In genomic region chr5:178465861-178466288, GRCh38 we compare ENCODE assay signal across 22 cellular contexts.
"Had no signal": no experiment of that assay in that cellular context is flagged by ENCODE, and none has a peak within 500 bp of the region (broad histone marks: within the 10 kb centered on the region; RNA-seq: fewer than 3 reads in every experiment).

No MANE protein-coding gene starts in this region.

- H3K27ac Mint-ChIP-seq: activated CD4-positive, alpha-beta T cell treated with anti-CD3 and anti-CD28 coated beads for 36 hours; activated naive CD8-positive, alpha-beta T cell; naive B cell; stimulated activated naive B cell treated with anti-CD40 and anti-IgM and Interleukin-4, amounts not matched to agents 10 μg/mL and 1 μg/mL and 100 μg/mL, for 72 hours had no signal

- H3K36me3 ChIP-seq: adrenal gland, breast epithelium, lower lobe of right lung, prostate gland had no signal

- DNase-seq: activated CD4-positive, alpha-beta T cell treated with anti-CD3 and anti-CD28 coated beads for 36 hours; activated CD4-positive, alpha-beta T cell treated with anti-CD3 and anti-CD28 coated beads, Interleukin-2, amount 50 U/mL, for 4 hours; activated gamma-delta T cell treated with Interleukin-2 at 50 U/mL for 16 hours; activated T-cell treated with anti-CD3 and anti-CD28 coated beads for 4 hours; adrenal gland; cortex of kidney; effector CD4-positive, alpha-beta T cell; erythroblast; foreskin fibroblast; lower lobe of right lung; mesendoderm; naive B cell; stimulated activated CD4-positive, alpha-beta T cell treated with anti-CD3 and anti-CD28 coated beads, Interleukin-2, amount 100 ng/mL, for 48 hours; stimulated activated CD8-positive, alpha-beta memory T cell treated with anti-CD3 and anti-CD28 coated beads, Interleukin-4, amount 100 ng/mL, for 48 hours; stimulated activated naive B cell treated with anti-CD40 and anti-IgM and Interleukin-4, amounts not matched to agents 10 μg/mL and 1 μg/mL and 100 μg/mL, for 72 hours; T-helper 1 cell; testis had no signal

- ATAC-seq: activated CD4-positive, alpha-beta T cell treated with anti-CD3 and anti-CD28 coated beads for 36 hours; lower lobe of right lung; stimulated activated naive B cell treated with anti-CD40 and anti-IgM and Interleukin-4, amounts not matched to agents 10 μg/mL and 1 μg/mL and 100 μg/mL, for 72 hours had no signal

- H3K4me3 Mint-ChIP-seq: activated CD4-positive, alpha-beta T cell treated with anti-CD3 and anti-CD28 coated beads for 36 hours; activated naive CD8-positive, alpha-beta T cell; neural crest cell; stimulated activated naive B cell treated with anti-CD40 and anti-IgM and Interleukin-4, amounts not matched to agents 10 μg/mL and 1 μg/mL and 100 μg/mL, for 72 hours had no signal

- H3K4me1 ChIP-seq: testis had no signal

- H3K27me3 Mint-ChIP-seq: activated naive CD8-positive, alpha-beta T cell had no signal

- H3K27me3 ChIP-seq: adrenal gland, breast epithelium, testis had no signal

- H3K9me3 ChIP-seq: adrenal gland, breast epithelium, lower lobe of right lung, prostate gland, testis had no signal

- H3K4me3 ChIP-seq: adrenal gland, breast epithelium, lower lobe of right lung, prostate gland, testis had no signal

- H3K27ac ChIP-seq: adrenal gland, breast epithelium, lower lobe of right lung, prostate gland, testis had no signal

- H3K9me3 Mint-ChIP-seq: naive B cell; neural crest cell; stimulated activated naive B cell treated with anti-CD40 and anti-IgM and Interleukin-4, amounts not matched to agents 10 μg/mL and 1 μg/mL and 100 μg/mL, for 72 hours had no signal

- H3K36me3 Mint-ChIP-seq: activated naive CD8-positive, alpha-beta T cell; naive B cell; stimulated activated naive B cell treated with anti-CD40 and anti-IgM and Interleukin-4, amounts not matched to agents 10 μg/mL and 1 μg/mL and 100 μg/mL, for 72 hours had no signal

- FAIRE-seq: keratinocyte had no signal

- H3K4me1 Mint-ChIP-seq: activated CD4-positive, alpha-beta T cell treated with anti-CD3 and anti-CD28 coated beads for 36 hours had no signal
